Comparison of ENCODE assay signal across 1 cellular context in the genomic region with DNA sequence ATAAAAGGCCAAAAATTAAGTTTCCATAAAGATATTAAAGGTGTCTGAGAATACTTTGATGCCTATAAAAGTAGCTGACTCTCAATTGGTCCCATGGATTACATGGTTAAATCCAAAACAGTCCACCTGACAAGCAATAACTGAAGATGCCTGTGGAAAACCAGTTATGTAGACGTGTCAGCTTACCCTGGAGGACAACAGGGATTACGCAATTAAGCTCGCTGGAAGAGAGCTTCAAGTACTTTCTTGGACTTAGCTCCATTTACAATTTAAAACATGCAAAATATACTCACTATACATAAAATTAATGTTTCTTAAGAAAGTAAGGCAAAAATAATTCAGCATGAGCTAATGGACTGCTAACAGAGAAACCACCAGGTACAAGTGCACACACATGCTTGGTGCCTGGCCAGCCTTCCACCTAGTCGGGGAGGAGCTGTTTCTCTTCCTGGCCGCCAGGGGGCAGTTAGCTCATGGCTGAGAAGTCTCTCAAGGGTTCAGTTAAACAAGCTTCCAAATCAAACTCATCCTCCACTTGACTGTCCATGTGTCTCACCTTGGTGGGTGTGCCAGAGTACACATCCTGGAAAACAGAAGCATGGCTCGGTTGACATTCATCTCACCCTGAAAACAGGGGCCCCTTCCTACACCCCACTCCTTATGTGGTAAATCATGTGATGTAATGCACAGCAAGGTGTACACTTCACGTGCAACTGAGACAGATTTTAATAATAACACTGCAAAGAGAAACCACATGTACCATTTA.
TF ChIP-seq lines count a peak whose summit lies in the region.

No MANE protein-coding gene starts in this region.

TF ChIP-seq in GM12878, 131 proteins besides CTCF, POLR2A, EP300 and RAD21 (continued from another document):
- TF ChIP-seq IRF4 (IDR thresholded peaks at IDR 0.05; ENCODE audit: low read depth, low read length) (0 out of 2 replicates have a peak, but pooled peaks have one; percentile 16), SIX5 (IDR thresholded peaks at IDR 0.05; ENCODE audit: low read depth, low read length, severe bottlenecking) (no peak), NR2F1 (conservative IDR thresholded peaks at IDR 0.05) (no peak), SRF (IDR thresholded peaks at IDR 0.05; ENCODE audit: low read depth in 2 of 2, low read length in 2 of 2) (no peak), MYB (IDR thresholded peaks at IDR 0.05; ENCODE audit: borderline replicate concordance, low read depth, low read length) (no peak), FOXM1 (IDR thresholded peaks at IDR 0.05; ENCODE audit: low read depth, low read length) (0 out of 2 replicates have a peak, but pooled peaks have one; percentile 32), CBX5 (IDR thresholded peaks at IDR 0.05; ENCODE audit: low read depth) (peak; percentile 17; the same call in 1 of the 2 replicates), ASH2L (IDR thresholded peaks at IDR 0.05; ENCODE audit: borderline replicate concordance, low read depth) (no peak), EED (IDR thresholded peaks at IDR 0.05; ENCODE audit: low read depth) (no peak), STAT3 (IDR thresholded peaks at IDR 0.05; ENCODE audit: low read depth, low read length) (no peak), FOS (IDR thresholded peaks at IDR 0.05; ENCODE audit: borderline replicate concordance, extremely low read depth, insufficient read length) (no peak), NFYA (IDR thresholded peaks at IDR 0.05; ENCODE audit: borderline replicate concordance, low read depth, low read length) (no peak), RELA (IDR thresholded peaks at IDR 0.05; ENCODE audit: borderline replicate concordance, partially characterized antibody) (no peak), SMARCA5 (IDR thresholded peaks at IDR 0.05) (peak; percentile 94), SMAD1 (IDR thresholded peaks at IDR 0.05; ENCODE audit: low read depth, partially characterized antibody) (no peak), YBX1 (IDR thresholded peaks at IDR 0.05) (no peak), ETV6 (conservative IDR thresholded peaks at IDR 0.05 in 1 of 2, IDR thresholded peaks at IDR 0.05 in 1 of 2; ENCODE audit: borderline replicate concordance in 1 of 2, low read depth in 1 of 2) (no peak), MEF2B (IDR thresholded peaks at IDR 0.05; ENCODE audit: partially characterized antibody, poor library complexity, severe bottlenecking) (no peak), ZBED1 (IDR thresholded peaks at IDR 0.05; ENCODE audit: borderline replicate concordance) (no peak), CBFB (IDR thresholded peaks at IDR 0.05; ENCODE audit: low read depth) (no peak), ZNF622 (IDR thresholded peaks at IDR 0.05) (no peak), TARDBP (IDR thresholded peaks at IDR 0.05; ENCODE audit: borderline replicate concordance) (no peak), RB1 (IDR thresholded peaks at IDR 0.05; ENCODE audit: borderline replicate concordance) (0 out of 2 replicates have a peak, but pooled peaks have one; percentile 45), NBN (IDR thresholded peaks at IDR 0.05) (no peak), KAT2A (conservative IDR thresholded peaks at IDR 0.05; ENCODE audit: control insufficient read depth, low read depth, low read length) (no peak), BHLHE40 (IDR thresholded peaks at IDR 0.05; ENCODE audit: borderline replicate concordance in 1 of 2, low read depth in 2 of 2, low read length in 1 of 2) (peak in 1 of 2 experiments; percentile 41; a peak in 2 of 4 replicates), BRCA1 (IDR thresholded peaks at IDR 0.05; ENCODE audit: low read depth, low read length) (no peak)
- TF ChIP-seq, protein P1, sequence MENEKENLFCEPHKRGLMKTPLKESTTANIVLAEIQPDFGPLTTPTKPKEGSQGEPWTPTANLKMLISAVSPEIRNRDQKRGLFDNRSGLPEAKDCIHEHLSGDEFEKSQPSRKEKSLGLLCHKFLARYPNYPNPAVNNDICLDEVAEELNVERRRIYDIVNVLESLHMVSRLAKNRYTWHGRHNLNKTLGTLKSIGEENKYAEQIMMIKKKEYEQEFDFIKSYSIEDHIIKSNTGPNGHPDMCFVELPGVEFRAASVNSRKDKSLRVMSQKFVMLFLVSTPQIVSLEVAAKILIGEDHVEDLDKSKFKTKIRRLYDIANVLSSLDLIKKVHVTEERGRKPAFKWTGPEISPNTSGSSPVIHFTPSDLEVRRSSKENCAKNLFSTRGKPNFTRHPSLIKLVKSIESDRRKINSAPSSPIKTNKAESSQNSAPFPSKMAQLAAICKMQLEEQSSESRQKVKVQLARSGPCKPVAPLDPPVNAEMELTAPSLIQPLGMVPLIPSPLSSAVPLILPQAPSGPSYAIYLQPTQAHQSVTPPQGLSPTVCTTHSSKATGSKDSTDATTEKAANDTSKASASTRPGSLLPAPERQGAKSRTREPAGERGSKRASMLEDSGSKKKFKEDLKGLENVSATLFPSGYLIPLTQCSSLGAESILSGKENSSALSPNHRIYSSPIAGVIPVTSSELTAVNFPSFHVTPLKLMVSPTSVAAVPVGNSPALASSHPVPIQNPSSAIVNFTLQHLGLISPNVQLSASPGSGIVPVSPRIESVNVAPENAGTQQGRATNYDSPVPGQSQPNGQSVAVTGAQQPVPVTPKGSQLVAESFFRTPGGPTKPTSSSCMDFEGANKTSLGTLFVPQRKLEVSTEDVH (IDR thresholded peaks at IDR 0.05; ENCODE audit: low read depth, partially characterized antibody) = no peak
- TF ChIP-seq, protein P2, sequence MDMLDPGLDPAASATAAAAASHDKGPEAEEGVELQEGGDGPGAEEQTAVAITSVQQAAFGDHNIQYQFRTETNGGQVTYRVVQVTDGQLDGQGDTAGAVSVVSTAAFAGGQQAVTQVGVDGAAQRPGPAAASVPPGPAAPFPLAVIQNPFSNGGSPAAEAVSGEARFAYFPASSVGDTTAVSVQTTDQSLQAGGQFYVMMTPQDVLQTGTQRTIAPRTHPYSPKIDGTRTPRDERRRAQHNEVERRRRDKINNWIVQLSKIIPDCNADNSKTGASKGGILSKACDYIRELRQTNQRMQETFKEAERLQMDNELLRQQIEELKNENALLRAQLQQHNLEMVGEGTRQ (IDR thresholded peaks at IDR 0.05; ENCODE audit: borderline replicate concordance, low read depth, low read length) = no peak
- TF ChIP-seq, protein P3, sequence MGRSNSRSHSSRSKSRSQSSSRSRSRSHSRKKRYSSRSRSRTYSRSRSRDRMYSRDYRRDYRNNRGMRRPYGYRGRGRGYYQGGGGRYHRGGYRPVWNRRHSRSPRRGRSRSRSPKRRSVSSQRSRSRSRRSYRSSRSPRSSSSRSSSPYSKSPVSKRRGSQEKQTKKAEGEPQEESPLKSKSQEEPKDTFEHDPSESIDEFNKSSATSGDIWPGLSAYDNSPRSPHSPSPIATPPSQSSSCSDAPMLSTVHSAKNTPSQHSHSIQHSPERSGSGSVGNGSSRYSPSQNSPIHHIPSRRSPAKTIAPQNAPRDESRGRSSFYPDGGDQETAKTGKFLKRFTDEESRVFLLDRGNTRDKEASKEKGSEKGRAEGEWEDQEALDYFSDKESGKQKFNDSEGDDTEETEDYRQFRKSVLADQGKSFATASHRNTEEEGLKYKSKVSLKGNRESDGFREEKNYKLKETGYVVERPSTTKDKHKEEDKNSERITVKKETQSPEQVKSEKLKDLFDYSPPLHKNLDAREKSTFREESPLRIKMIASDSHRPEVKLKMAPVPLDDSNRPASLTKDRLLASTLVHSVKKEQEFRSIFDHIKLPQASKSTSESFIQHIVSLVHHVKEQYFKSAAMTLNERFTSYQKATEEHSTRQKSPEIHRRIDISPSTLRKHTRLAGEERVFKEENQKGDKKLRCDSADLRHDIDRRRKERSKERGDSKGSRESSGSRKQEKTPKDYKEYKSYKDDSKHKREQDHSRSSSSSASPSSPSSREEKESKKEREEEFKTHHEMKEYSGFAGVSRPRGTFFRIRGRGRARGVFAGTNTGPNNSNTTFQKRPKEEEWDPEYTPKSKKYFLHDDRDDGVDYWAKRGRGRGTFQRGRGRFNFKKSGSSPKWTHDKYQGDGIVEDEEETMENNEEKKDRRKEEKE (IDR thresholded peaks at IDR 0.05) = no peak
- TF ChIP-seq, protein P4, sequence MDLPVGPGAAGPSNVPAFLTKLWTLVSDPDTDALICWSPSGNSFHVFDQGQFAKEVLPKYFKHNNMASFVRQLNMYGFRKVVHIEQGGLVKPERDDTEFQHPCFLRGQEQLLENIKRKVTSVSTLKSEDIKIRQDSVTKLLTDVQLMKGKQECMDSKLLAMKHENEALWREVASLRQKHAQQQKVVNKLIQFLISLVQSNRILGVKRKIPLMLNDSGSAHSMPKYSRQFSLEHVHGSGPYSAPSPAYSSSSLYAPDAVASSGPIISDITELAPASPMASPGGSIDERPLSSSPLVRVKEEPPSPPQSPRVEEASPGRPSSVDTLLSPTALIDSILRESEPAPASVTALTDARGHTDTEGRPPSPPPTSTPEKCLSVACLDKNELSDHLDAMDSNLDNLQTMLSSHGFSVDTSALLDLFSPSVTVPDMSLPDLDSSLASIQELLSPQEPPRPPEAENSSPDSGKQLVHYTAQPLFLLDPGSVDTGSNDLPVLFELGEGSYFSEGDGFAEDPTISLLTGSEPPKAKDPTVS (IDR thresholded peaks at IDR 0.05; ENCODE audit: low read depth, low read length) = no peak
- TF ChIP-seq, protein P5, sequence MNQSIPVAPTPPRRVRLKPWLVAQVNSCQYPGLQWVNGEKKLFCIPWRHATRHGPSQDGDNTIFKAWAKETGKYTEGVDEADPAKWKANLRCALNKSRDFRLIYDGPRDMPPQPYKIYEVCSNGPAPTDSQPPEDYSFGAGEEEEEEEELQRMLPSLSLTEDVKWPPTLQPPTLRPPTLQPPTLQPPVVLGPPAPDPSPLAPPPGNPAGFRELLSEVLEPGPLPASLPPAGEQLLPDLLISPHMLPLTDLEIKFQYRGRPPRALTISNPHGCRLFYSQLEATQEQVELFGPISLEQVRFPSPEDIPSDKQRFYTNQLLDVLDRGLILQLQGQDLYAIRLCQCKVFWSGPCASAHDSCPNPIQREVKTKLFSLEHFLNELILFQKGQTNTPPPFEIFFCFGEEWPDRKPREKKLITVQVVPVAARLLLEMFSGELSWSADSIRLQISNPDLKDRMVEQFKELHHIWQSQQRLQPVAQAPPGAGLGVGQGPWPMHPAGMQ (IDR thresholded peaks at IDR 0.05; ENCODE audit: borderline replicate concordance) = no peak
